9 cellular contexts compared by ENCODE assay signal in genomic region chr20:36493801-36494114, GRCh38. TPM values are rescaled to one million over a fixed set of nuclear protein-coding genes. Genes with fewer than 3 reads are reported as not detected.
DNase-seq lines count a peak whose midpoint lies in the region; ATAC-seq and TF ChIP-seq lines count a peak whose summit lies in the region.
"Had no signal": no experiment of that assay in that cellular context is flagged by ENCODE, and none has a peak within 500 bp of the region (broad histone marks: within the 10 kb centered on the region; RNA-seq: fewer than 3 reads in every experiment).

No MANE protein-coding gene starts in this region.

- TF ChIP-seq CTCF in right atrium auricular region (IDR thresholded peaks at IDR 0.05), result no peak

- H3K36me3 ChIP-seq in right atrium auricular region, result peaks cover 28% of the 10 kb centered on the region

- peaks cover 0 to 94% of the 10 kb centered on the region in 2 donors for H3K4me1 ChIP-seq in right atrium auricular region

- peak overlapping the region; percentile 56 to 77 for H3K27ac ChIP-seq in right atrium auricular region
- H3K27ac ChIP-seq: HL-60 had no signal

- H3K4me3 ChIP-seq in right atrium auricular region, result no peak overlapping the region
- H3K4me3 ChIP-seq in skeletal muscle cell (ENCODE audit: low read depth, low read length), result no peak overlapping the region

- ATAC-seq in HG02610 (IDR thresholded peaks at IDR 0.05; ENCODE audit: unreplicated experiment), result no peak
- ATAC-seq in activated CD4-positive, CD25-positive, alpha-beta regulatory T cell treated with anti-CD3 and anti-CD28 coated beads, Interleukin-2, amount 50 U/mL, for 24 hours, result no peak

- no peaks in the 10 kb centered on the region for H3K9me3 ChIP-seq in right atrium auricular region

- DNase-seq in EL (peak; percentile 87), amniotic epithelial cell (ENCODE audit: low read depth) (peak; percentile 48), right atrium auricular region (ENCODE audit: low spot score) (peak; percentile 79), skeletal muscle cell (ENCODE audit: low read depth) (peak; percentile 35), NCI-H128 (lab: John Stamatoyannopoulos, UW; ENCODE audit: unreplicated experiment) (no peak), SK-N-DZ (ENCODE audit: low spot score) (no peak)

- H3K27me3 ChIP-seq in right atrium auricular region, result no peaks in the 10 kb centered on the region

RNA-seq across cellular contexts. Expression of gene MYL9, which starts 47.6 kb away (rescaled TPM):
- total RNA-seq in right atrium auricular region, result 100 to 1,000 TPM; 558 to 602 TPM
- polyA plus RNA-seq in SK-N-DZ (2014; cell fraction: cytosol; rRNA removed), result not detected in 2 replicates
- polyA plus RNA-seq in SK-N-DZ (2014; cell fraction: nucleus; rRNA removed), result not detected in 2 replicates

Comparison
In these comparisons a context has a peak if more than half of its experiments do, and no peak if none do; other contexts are left out.
1. DNase-seq: peak in EL (single experiment), amniotic epithelial cell (single experiment), right atrium auricular region (single experiment) and skeletal muscle cell (single experiment); none in NCI-H128 (single experiment) and SK-N-DZ (single experiment).